Comparison of ENCODE assay signal across 15 cellular contexts in the genomic region with DNA sequence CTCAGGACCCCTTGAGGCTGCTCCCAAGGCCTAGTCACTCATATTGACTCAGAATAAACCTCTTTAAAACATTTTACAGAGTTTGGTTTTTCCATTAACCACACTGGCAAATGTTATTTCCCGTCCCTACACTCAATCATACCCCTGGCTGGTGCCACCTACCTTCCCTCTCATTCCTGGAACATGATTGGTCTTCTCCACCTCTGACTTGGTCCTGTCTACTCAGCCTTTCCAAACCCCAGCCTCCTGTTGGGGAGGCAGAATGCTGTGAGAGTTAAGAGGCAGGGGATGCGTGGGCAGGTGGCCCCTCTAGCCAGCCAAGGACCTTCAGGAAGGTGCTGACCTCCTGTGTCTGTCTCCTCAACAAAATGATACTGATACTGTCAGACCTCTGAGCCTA.
DNase-seq lines count a peak whose midpoint lies in the region; ATAC-seq and TF ChIP-seq lines count a peak whose summit lies in the region.
"Had no signal": no experiment of that assay in that cellular context is flagged by ENCODE, and none has a peak within 500 bp of the region (broad histone marks: within the 10 kb centered on the region; RNA-seq: fewer than 3 reads in every experiment).

No MANE protein-coding gene starts in this region.

- ATAC-seq in activated CD8-positive, alpha-beta memory T cell treated with anti-CD3 and anti-CD28 coated beads, Interleukin-2, amount 10 ng/mL, durations not matched to agents 7 days and 5 days = no peak
- ATAC-seq in stimulated activated effector memory CD8-positive, alpha-beta T cell treated with anti-CD3 and anti-CD28 coated beads, Interleukin-12 subunit alpha, Interleukin-12 subunit beta, amount 100 ng/mL, for 72 hours = peak; percentile 39
- no peak for ATAC-seq in HG03460 (IDR thresholded peaks at IDR 0.05; ENCODE audit: unreplicated experiment)

- peaks cover 16% of the 10 kb centered on the region for H3K4me1 Mint-ChIP-seq in activated CD8-positive, alpha-beta memory T cell treated with anti-CD3 and anti-CD28 coated beads, Interleukin-2, amount 10 ng/mL, durations not matched to agents 7 days and 5 days
- H3K4me1 Mint-ChIP-seq in MCF 10A (ENCODE audit: insufficient read depth, unreplicated experiment) (peaks cover 30% of the 10 kb centered on the region), endothelial cell (ENCODE audit: unreplicated experiment) (peaks cover 61% of the 10 kb centered on the region)
- H3K4me1 Mint-ChIP-seq in stimulated activated effector memory CD8-positive, alpha-beta T cell treated with anti-CD3 and anti-CD28 coated beads, Interleukin-12 subunit alpha, Interleukin-12 subunit beta, amount 100 ng/mL, for 72 hours = peaks cover 17% of the 10 kb centered on the region

- H3K27ac Mint-ChIP-seq in activated CD8-positive, alpha-beta memory T cell treated with anti-CD3 and anti-CD28 coated beads, Interleukin-2, amount 10 ng/mL, durations not matched to agents 7 days and 5 days = peak overlapping the region; percentile 8
- H3K27ac Mint-ChIP-seq in MCF 10A (ENCODE audit: low read depth, unreplicated experiment) (peak overlapping the region; percentile 77), endothelial cell (ENCODE audit: unreplicated experiment) (no peak overlapping the region)
- H3K27ac Mint-ChIP-seq in stimulated activated effector memory CD8-positive, alpha-beta T cell treated with anti-CD3 and anti-CD28 coated beads, Interleukin-12 subunit alpha, Interleukin-12 subunit beta, amount 100 ng/mL, for 72 hours = peak overlapping the region; percentile 6
- H3K27ac Mint-ChIP-seq: T-helper 1 cell treated with Interleukin-12 subunit alpha and Interleukin-12 subunit beta and Interleukin-4 antibody, amounts not matched to agents 30 μg/mL and 1 μg/mL, for 36 hours had no signal

- DNase-seq in activated CD8-positive, alpha-beta memory T cell treated with anti-CD3 and anti-CD28 coated beads, Interleukin-2, amount 10 ng/mL, durations not matched to agents 7 days and 5 days = no peak
- DNase-seq in activated CD8-positive, alpha-beta memory T cell treated with anti-CD3 and anti-CD28 coated beads, Interleukin-2, amount 50 U/mL, for 48 hours = no peak
- DNase-seq in MCF 10A (ENCODE audit: unreplicated experiment) (no peak), LoVo (ENCODE audit: low spot score) (no peak), endothelial cell (ENCODE audit: low spot score) (no peak)
- no peak for DNase-seq in stimulated activated effector memory CD8-positive, alpha-beta T cell treated with anti-CD3 and anti-CD28 coated beads, Interleukin-12 subunit alpha, Interleukin-12 subunit beta, amount 100 ng/mL, for 72 hours (ENCODE audit: low spot score in 2 of 2)
- DNase-seq: NCI-H1417, NCI-H345, occipital lobe had no signal

- no peaks in the 10 kb centered on the region for H3K27me3 Mint-ChIP-seq in activated CD8-positive, alpha-beta memory T cell treated with anti-CD3 and anti-CD28 coated beads, Interleukin-2, amount 10 ng/mL, durations not matched to agents 7 days and 5 days
- H3K27me3 Mint-ChIP-seq in MCF 10A (ENCODE audit: insufficient read depth, unreplicated experiment) (no peaks in the 10 kb centered on the region), endothelial cell (ENCODE audit: unreplicated experiment) (peaks cover 3% of the 10 kb centered on the region)

- H3K4me3 ChIP-seq in HUES48 (ENCODE audit: low read depth, low read length) = no peak overlapping the region
- H3K4me3 ChIP-seq: esophagus muscularis mucosa, lung, tibial nerve had no signal

- H3K4me1 ChIP-seq in HUES48 (ENCODE audit: control insufficient read depth, insufficient read depth, low read length) = peaks cover 27% of the 10 kb centered on the region
- H3K4me1 ChIP-seq: esophagus muscularis mucosa, tibial nerve had no signal

- CTCF ChIA-PET in activated CD8-positive, alpha-beta memory T cell treated with anti-CD3 and anti-CD28 coated beads, Interleukin-2, amount 10 ng/mL, durations not matched to agents 7 days and 5 days (lab: Charles Lee) = interaction anchor here (1.3 kb wide), 1 partner anchor 75 kb away, joined by 4 read pairs; no protein-coding TSS in a partner anchor
- CTCF ChIA-PET in MCF 10A (lab: Yijun Ruan, JAX) = no interaction called here

- intact Hi-C loops in MCF 10A (cut with micrococcal nuclease) = no loop called here

- H3K27me3 ChIP-seq in HUES48 (ENCODE audit: control insufficient read depth, insufficient read depth, low read length) = no peaks in the 10 kb centered on the region
- H3K27me3 ChIP-seq: esophagus muscularis mucosa, tibial nerve had no signal

- no TSS peak for BruUV-seq in MCF 10A (replicated peaks; lab: Mats Ljungman, UMichigan)

- peak overlapping the region; percentile 98 for H3K27ac ChIP-seq in HUES48 (ENCODE audit: low read depth, low read length)
- H3K27ac ChIP-seq: esophagus muscularis mucosa, tibial nerve had no signal

- no peak overlapping the region for H3K4me3 Mint-ChIP-seq in activated CD8-positive, alpha-beta memory T cell treated with anti-CD3 and anti-CD28 coated beads, Interleukin-2, amount 10 ng/mL, durations not matched to agents 7 days and 5 days
- no peak overlapping the region for H3K4me3 Mint-ChIP-seq in MCF 10A (ENCODE audit: unreplicated experiment)
- H3K4me3 Mint-ChIP-seq in stimulated activated effector memory CD8-positive, alpha-beta T cell treated with anti-CD3 and anti-CD28 coated beads, Interleukin-12 subunit alpha, Interleukin-12 subunit beta, amount 100 ng/mL, for 72 hours = no peak overlapping the region
- no peak overlapping the region for H3K4me3 Mint-ChIP-seq in endothelial cell (ENCODE audit: unreplicated experiment)
- H3K4me3 Mint-ChIP-seq: T-helper 1 cell treated with Interleukin-12 subunit alpha and Interleukin-12 subunit beta and Interleukin-4 antibody, amounts not matched to agents 30 μg/mL and 1 μg/mL, for 36 hours had no signal

- TF ChIP-seq CTCF in MCF 10A (IDR thresholded peaks at IDR 0.05; ENCODE audit: unreplicated experiment) (no peak), endothelial cell (IDR thresholded peaks at IDR 0.05; ENCODE audit: unreplicated experiment) (no peak)

- no peaks in the 10 kb centered on the region for H3K9me3 Mint-ChIP-seq in activated CD8-positive, alpha-beta memory T cell treated with anti-CD3 and anti-CD28 coated beads, Interleukin-2, amount 10 ng/mL, durations not matched to agents 7 days and 5 days (ENCODE audit: low read depth)
- H3K9me3 Mint-ChIP-seq in MCF 10A (ENCODE audit: unreplicated experiment) (no peaks in the 10 kb centered on the region), endothelial cell (ENCODE audit: unreplicated experiment) (no peaks in the 10 kb centered on the region)
- H3K9me3 Mint-ChIP-seq in stimulated activated effector memory CD8-positive, alpha-beta T cell treated with anti-CD3 and anti-CD28 coated beads, Interleukin-12 subunit alpha, Interleukin-12 subunit beta, amount 100 ng/mL, for 72 hours = no peaks in the 10 kb centered on the region
- H3K9me3 Mint-ChIP-seq: T-helper 1 cell treated with Interleukin-12 subunit alpha and Interleukin-12 subunit beta and Interleukin-4 antibody, amounts not matched to agents 30 μg/mL and 1 μg/mL, for 36 hours had no signal

- H3K36me3 Mint-ChIP-seq in activated CD8-positive, alpha-beta memory T cell treated with anti-CD3 and anti-CD28 coated beads, Interleukin-2, amount 10 ng/mL, durations not matched to agents 7 days and 5 days = no peaks in the 10 kb centered on the region
- H3K36me3 Mint-ChIP-seq in MCF 10A (ENCODE audit: insufficient read depth, unreplicated experiment) = no peaks in the 10 kb centered on the region
- no peaks in the 10 kb centered on the region for H3K36me3 Mint-ChIP-seq in stimulated activated effector memory CD8-positive, alpha-beta T cell treated with anti-CD3 and anti-CD28 coated beads, Interleukin-12 subunit alpha, Interleukin-12 subunit beta, amount 100 ng/mL, for 72 hours
- H3K36me3 Mint-ChIP-seq in endothelial cell (ENCODE audit: low read depth, unreplicated experiment) = no peaks in the 10 kb centered on the region

- no peaks in the 10 kb centered on the region for H3K36me3 ChIP-seq in HUES48 (ENCODE audit: control insufficient read depth, insufficient read depth, low read length)
- H3K36me3 ChIP-seq: esophagus muscularis mucosa, tibial nerve had no signal

- no peaks in the 10 kb centered on the region for H3K9me3 ChIP-seq in HUES48 (ENCODE audit: control insufficient read depth, insufficient read depth, low read length)
- H3K9me3 ChIP-seq: esophagus muscularis mucosa, tibial nerve had no signal

- peak overlapping the region; percentile 52 for H3K9ac ChIP-seq in HUES48 (ENCODE audit: low read depth, low read length)

- POLR2A ChIA-PET in MCF 10A (lab: Yijun Ruan, JAX) = interaction anchor here (0.8 kb wide), 1 partner anchor 20 kb away, joined by 3 read pairs; no protein-coding TSS in a partner anchor
